In genomic region chr2:99430614-99431258, GRCh38 we compare ENCODE assay signal across 11 cellular contexts. TPM values are rescaled to one million over a fixed set of nuclear protein-coding genes. Genes with fewer than 3 reads are reported as not detected.
A peak's percentile ranks its signal among the peaks of the same experiment; 100 is the strongest.
DNase-seq lines count a peak whose midpoint lies in the region; ATAC-seq and TF ChIP-seq lines count a peak whose summit lies in the region.
"Had no signal": no experiment of that assay in that cellular context is flagged by ENCODE, and none has a peak within 500 bp of the region (broad histone marks: within the 10 kb centered on the region; RNA-seq: fewer than 3 reads in every experiment).

No MANE protein-coding gene starts in this region.

- H3K27ac ChIP-seq in stomach smooth muscle (ENCODE audit: low read length): peak overlapping the region; percentile 53
- H3K27ac ChIP-seq: upper lobe of right lung had no signal

- H3K27me3 Mint-ChIP-seq in activated T-cell treated with anti-CD3 and anti-CD28 coated beads, Interleukin-2, amount 50 U/mL, for 24 hours: no peaks in the 10 kb centered on the region
- H3K27me3 Mint-ChIP-seq in T-helper 17 cell: no peaks in the 10 kb centered on the region
- H3K27me3 Mint-ChIP-seq in endothelial cell (ENCODE audit: unreplicated experiment): no peaks in the 10 kb centered on the region
- H3K27me3 Mint-ChIP-seq: dendritic cell treated with granulocyte-macrophage colony-stimulating factor and Interleukin-4, amounts not matched to agents 40 ng/mL and 50 ng/mL, for 4 days had no signal

- ATAC-seq in T-helper 17 cell (no peak), left colon (no peak)
- ATAC-seq: upper lobe of right lung had no signal

- H3K9me3 ChIP-seq in T-helper 17 cell (ENCODE audit: control insufficient read depth, low read length, poor library complexity, severe bottlenecking) (no peaks in the 10 kb centered on the region), stomach smooth muscle (ENCODE audit: control insufficient read depth in 2 of 2, low read length in 2 of 2) (no peaks in the 10 kb centered on the region)
- H3K9me3 ChIP-seq: upper lobe of right lung had no signal

- no peak for DNase-seq in activated T-cell treated with anti-CD3 and anti-CD28 coated beads, Interleukin-2, amount 50 U/mL, for 24 hours
- DNase-seq in activated T-cell treated with anti-CD3 and anti-CD28 coated beads, Interleukin-2, amount 50 U/mL, for 48 hours: no peak
- DNase-seq in T-helper 17 cell (no peak), fibroblast of peridontal ligament (ENCODE audit: extremely low read depth) (peak; percentile 98), RKO (ENCODE audit: low spot score) (no peak), left colon (no peak), endothelial cell (ENCODE audit: low spot score) (no peak)
- DNase-seq: NCI-H446 treated with DMSO at 0.1 percent for 48 hours, upper lobe of right lung had no signal

- H3K4me3 Mint-ChIP-seq in activated T-cell treated with anti-CD3 and anti-CD28 coated beads, Interleukin-2, amount 50 U/mL, for 24 hours: no peak overlapping the region
- H3K4me3 Mint-ChIP-seq in T-helper 17 cell (no peak overlapping the region), endothelial cell (ENCODE audit: unreplicated experiment) (no peak overlapping the region)
- H3K4me3 Mint-ChIP-seq: dendritic cell treated with granulocyte-macrophage colony-stimulating factor and Interleukin-4, amounts not matched to agents 40 ng/mL and 50 ng/mL, for 4 days had no signal

- peaks cover 10% of the 10 kb centered on the region in 2 donors for H3K36me3 ChIP-seq in stomach smooth muscle (ENCODE audit: control insufficient read depth in 2 of 2, insufficient read depth in 2 of 2, low read length in 2 of 2)

- TF ChIP-seq CTCF in endothelial cell (IDR thresholded peaks at IDR 0.05; ENCODE audit: unreplicated experiment): no peak

- no peaks in the 10 kb centered on the region for H3K27me3 ChIP-seq in stomach smooth muscle (ENCODE audit: control insufficient read depth in 1 of 2, insufficient read depth in 2 of 2, low read length in 2 of 2)
- H3K27me3 ChIP-seq: upper lobe of right lung had no signal

- no peak overlapping the region for H3K9ac ChIP-seq in stomach smooth muscle (ENCODE audit: low read length in 2 of 2)

- H3K9me3 Mint-ChIP-seq in activated T-cell treated with anti-CD3 and anti-CD28 coated beads, Interleukin-2, amount 50 U/mL, for 24 hours: no peaks in the 10 kb centered on the region
- no peaks in the 10 kb centered on the region for H3K9me3 Mint-ChIP-seq in endothelial cell (ENCODE audit: unreplicated experiment)
- H3K9me3 Mint-ChIP-seq: dendritic cell treated with granulocyte-macrophage colony-stimulating factor and Interleukin-4, amounts not matched to agents 40 ng/mL and 50 ng/mL, for 4 days had no signal

- peaks cover 8% of the 10 kb centered on the region for H3K4me1 ChIP-seq in stomach smooth muscle (ENCODE audit: control insufficient read depth, insufficient read depth, low read length)

- peaks cover 20% of the 10 kb centered on the region for H3K4me1 Mint-ChIP-seq in activated T-cell treated with anti-CD3 and anti-CD28 coated beads, Interleukin-2, amount 50 U/mL, for 24 hours (ENCODE audit: low read depth)
- H3K4me1 Mint-ChIP-seq in T-helper 17 cell (peaks cover 16% of the 10 kb centered on the region), endothelial cell (ENCODE audit: unreplicated experiment) (no peaks in the 10 kb centered on the region)

- no peak overlapping the region for H3K4me3 ChIP-seq in stomach smooth muscle (ENCODE audit: low read length in 2 of 2)
- H3K4me3 ChIP-seq: upper lobe of right lung had no signal

- peaks cover 75% of the 10 kb centered on the region for H3K36me3 Mint-ChIP-seq in activated T-cell treated with anti-CD3 and anti-CD28 coated beads, Interleukin-2, amount 50 U/mL, for 24 hours (ENCODE audit: low read depth)
- H3K36me3 Mint-ChIP-seq in T-helper 17 cell (ENCODE audit: low read depth) (peaks cover 5% of the 10 kb centered on the region), endothelial cell (ENCODE audit: low read depth, unreplicated experiment) (peaks cover 8% of the 10 kb centered on the region)

- H3K27ac Mint-ChIP-seq in activated T-cell treated with anti-CD3 and anti-CD28 coated beads, Interleukin-2, amount 50 U/mL, for 24 hours: peak overlapping the region; percentile 69
- peak overlapping the region; percentile 51 for H3K27ac Mint-ChIP-seq in T-helper 17 cell
- H3K27ac Mint-ChIP-seq in endothelial cell (ENCODE audit: unreplicated experiment): no peak overlapping the region
- H3K27ac Mint-ChIP-seq: dendritic cell treated with granulocyte-macrophage colony-stimulating factor and Interleukin-4, amounts not matched to agents 40 ng/mL and 50 ng/mL, for 4 days had no signal

- intact Hi-C loops in left colon (cut with DNase I, micrococcal nuclease): no loop called here

RNA-seq across cellular contexts. Expression of gene REV1, which starts 59.1 kb away (rescaled TPM):
- total RNA-seq in T-helper 17 cell: 10 to 100 TPM; 41.7 to 47.3 TPM
- total RNA-seq in left colon: 10 to 100 TPM; 40.8 to 44.0 TPM
- 40.2 TPM for total RNA-seq in endothelial cell (ENCODE audit: unreplicated experiment)
